In genomic region chr5:138541511-138541910, GRCh38 we compare ENCODE assay signal across 8 cellular contexts. TPM values are rescaled to one million over a fixed set of nuclear protein-coding genes. Genes with fewer than 3 reads are reported as not detected.
DNase-seq lines count a peak whose midpoint lies in the region; ATAC-seq and TF ChIP-seq lines count a peak whose summit lies in the region.

No MANE protein-coding gene starts in this region.

- H3K9ac ChIP-seq in parathyroid adenoma = no peak overlapping the region

- H3K27ac ChIP-seq in DOHH2 (ENCODE audit: low read depth, low read length) (peak overlapping the region; percentile 60), parathyroid adenoma (no peak overlapping the region)

- H3K27me3 ChIP-seq in DOHH2 (ENCODE audit: control insufficient read depth, low read length) = no peaks in the 10 kb centered on the region
- H3K27me3 ChIP-seq in parathyroid adenoma (ENCODE audit: control insufficient read depth, insufficient read depth, low read length) = no peaks in the 10 kb centered on the region

- H3K4me1 ChIP-seq in DOHH2 (ENCODE audit: control insufficient read depth, low read length) (peaks cover 41% of the 10 kb centered on the region), parathyroid adenoma (peaks cover 3% of the 10 kb centered on the region)

- H3K79me2 ChIP-seq in DOHH2 (ENCODE audit: control insufficient read depth, low read length) (peaks cover 93% of the 10 kb centered on the region), parathyroid adenoma (peaks cover 55% of the 10 kb centered on the region)

- H2AFZ ChIP-seq in parathyroid adenoma = no peak overlapping the region

- TF ChIP-seq CTCF in DOHH2 (IDR thresholded peaks at IDR 0.05; ENCODE audit: low read depth, low read length, poor library complexity, severe bottlenecking) = no peak
- no peak for TF ChIP-seq CTCF in epithelial cell of proximal tubule (conservative IDR thresholded peaks at IDR 0.05; ENCODE audit: low read depth, low read length)
- no peak for TF ChIP-seq CTCF in parathyroid adenoma (IDR thresholded peaks at IDR 0.05)

- peaks cover 32% of the 10 kb centered on the region for H4K20me1 ChIP-seq in DOHH2 (ENCODE audit: control insufficient read depth, insufficient read depth, low read depth, low read length)

- 0 out of 2 replicates have a peak, but pooled peaks cover 3% of the 10 kb centered on the region for H3F3A ChIP-seq in DOHH2 (ENCODE audit: control insufficient read depth, insufficient read depth)

- no peaks in the 10 kb centered on the region for H3K9me3 ChIP-seq in DOHH2 (ENCODE audit: control insufficient read depth, insufficient read depth, low read length)
- no peaks in the 10 kb centered on the region for H3K9me3 ChIP-seq in parathyroid adenoma (ENCODE audit: control insufficient read depth, low read length)

- H3K36me3 ChIP-seq in DOHH2 (ENCODE audit: control insufficient read depth, low read length) = peaks cover 72% of the 10 kb centered on the region
- no peaks in the 10 kb centered on the region for H3K36me3 ChIP-seq in parathyroid adenoma (ENCODE audit: control insufficient read depth, insufficient read depth, low read length)

- ATAC-seq in GM18909 (IDR thresholded peaks at IDR 0.05; ENCODE audit: poor library complexity, unreplicated experiment) = no peak

- peak overlapping the region; percentile 96 for H3K4me3 ChIP-seq in DOHH2 (ENCODE audit: low read length)
- H3K4me3 ChIP-seq in epithelial cell of proximal tubule (ENCODE audit: low read depth, low read length) = peak overlapping the region; percentile 99
- H3K4me3 ChIP-seq in parathyroid adenoma (ENCODE audit: low read depth, low read length) = peak overlapping the region; percentile 97

- DNase-seq in RPMI7951 (ENCODE audit: low read depth) = peak; percentile 4
- DNase-seq in epithelial cell of proximal tubule (ENCODE audit: low read depth) = no peak
- DNase-seq in DMS153 treated with DMSO at 0.1 percent for 48 hours (lab: John Stamatoyannopoulos, UW; ENCODE audit: unreplicated experiment) = no peak
- no peak for DNase-seq in HUDEP-2 (lab: John Stamatoyannopoulos, UW; ENCODE audit: unreplicated experiment in 76 of 76)
- DNase-seq in NCI-H526 treated with DMSO at 0.1 percent for 48 hours (lab: John Stamatoyannopoulos, UW) = no peak

- H3K4me2 ChIP-seq in DOHH2 (ENCODE audit: low read length) = peak overlapping the region; percentile 85
- peak overlapping the region; percentile 94 for H3K4me2 ChIP-seq in parathyroid adenoma (ENCODE audit: low read length)

- H3K9me2 ChIP-seq in DOHH2 (replicated peaks; ENCODE audit: control insufficient read depth, low read length) = no peaks in the 10 kb centered on the region

RNA-seq across cellular contexts. Expression of gene ETF1, which starts 1.5 kb away (rescaled TPM):
- 75.7 and 88.3 TPM in 2 replicates for total RNA-seq in RPMI7951 (2014; rRNA removed; shearing (Covaris generic))
- 65.1 and 125 TPM in 2 replicates for total RNA-seq in epithelial cell of proximal tubule

RNA-seq across cellular contexts. Expression of gene HSPA9, which starts 33.7 kb away (rescaled TPM):
- total RNA-seq in RPMI7951 (2014; rRNA removed; shearing (Covaris generic)) = 172 and 209 TPM in 2 replicates
- total RNA-seq in epithelial cell of proximal tubule = 174 and 403 TPM in 2 replicates
